In genomic region chr6:124339610-124340339, GRCh38 we compare ENCODE assay signal across 22 cellular contexts.
DNase-seq lines count a peak whose midpoint lies in the region; ATAC-seq, FAIRE-seq and TF ChIP-seq lines count a peak whose summit lies in the region.
"Had no signal": no experiment of that assay in that cellular context is flagged by ENCODE, and none has a peak within 500 bp of the region (broad histone marks: within the 10 kb centered on the region; RNA-seq: fewer than 3 reads in every experiment).

No MANE protein-coding gene starts in this region.

- no peak overlapping the region for H2BK120ac ChIP-seq in IMR-90 (ENCODE audit: low read depth, low read length)

- TF ChIP-seq RAD21 in IMR-90 (IDR thresholded peaks at IDR 0.05; ENCODE audit: low read length) (no peak), K562 (CRISPR knock-in tag; conservative IDR thresholded peaks at IDR 0.05 in 1 of 2, IDR thresholded peaks at IDR 0.05 in 1 of 2) (no peak)

- in situ Hi-C loops in IMR-90 (cut with MboI; ENCODE audit: low sequenced_read_pairs) (no loop called here), K562 (cut with MboI) (no loop called here)

- no peak for FAIRE-seq in K562 (lab: Jason Lieb, UNC)
- FAIRE-seq: D721Med, GM12878, GM19239, H54 had no signal

- no peak overlapping the region for H3K4ac ChIP-seq in IMR-90 (ENCODE audit: low read depth, low read length)

- H4K91ac ChIP-seq in IMR-90 (ENCODE audit: insufficient read depth, low read depth, low read length): no peak overlapping the region

- H2AFZ ChIP-seq in GM23338 (peak overlapping the region; percentile 48; the same call in 1 of the 2 replicates), IMR-90 (replicated peaks; ENCODE audit: low read length, poor library complexity) (no peak overlapping the region), K562 (ENCODE audit: low read depth, low read length) (no peak overlapping the region)

- H3K4me2 ChIP-seq in GM23338: peak overlapping the region; percentile 58
- no peak overlapping the region for H3K4me2 ChIP-seq in IMR-90 (ENCODE audit: low read depth, low read length)
- H3K4me2 ChIP-seq in K562 (ENCODE audit: insufficient read depth, low read length): no peak overlapping the region
- H3K4me2 ChIP-seq: BLaER1 treated with 17β-estradiol and CSF1 and Interleukin-3, amounts not matched to agents 10 nM and 100 nM had no signal

- H3K27me3 Mint-ChIP-seq in GM23338 (ENCODE audit: insufficient read depth, low read depth, poor library complexity): no peaks in the 10 kb centered on the region
- H3K27me3 Mint-ChIP-seq: CD4-positive, alpha-beta T cell; CD8-positive, alpha-beta memory T cell had no signal

- TF ChIP-seq POLR2A in IMR-90 (IDR thresholded peaks at IDR 0.05; ENCODE audit: low read depth, low read length): no peak
- no peak for TF ChIP-seq POLR2A in K562 (conservative IDR thresholded peaks at IDR 0.05)
- TF ChIP-seq POLR2A in heart left ventricle (IDR thresholded peaks at IDR 0.05): no peak

- H3K9ac ChIP-seq in IMR-90 (ENCODE audit: low read depth, low read length): no peak overlapping the region
- no peak overlapping the region for H3K9ac ChIP-seq in K562 (ENCODE audit: insufficient read depth in 1 of 2, low read depth in 2 of 2, low read length in 2 of 2)
- H3K9ac ChIP-seq: BLaER1 treated with 17β-estradiol and CSF1 and Interleukin-3, amounts not matched to agents 10 nM and 100 nM had no signal

- no peaks in the 10 kb centered on the region for H3K36me3 ChIP-seq in GM23338 (ENCODE audit: insufficient read depth)
- no peaks in the 10 kb centered on the region for H3K36me3 ChIP-seq in IMR-90 (ENCODE audit: control insufficient read depth, insufficient read depth, low read length)
- H3K36me3 ChIP-seq in K562 (ENCODE audit: control insufficient read depth, insufficient read depth, low read length): no peaks in the 10 kb centered on the region
- H3K36me3 ChIP-seq in heart left ventricle: no peaks in the 10 kb centered on the region
- H3K36me3 ChIP-seq: BE2C; BLaER1 treated with 17β-estradiol and CSF1 and Interleukin-3, amounts not matched to agents 10 nM and 100 nM had no signal

- H3F3A ChIP-seq in GM23338 (replicated peaks; ENCODE audit: low read depth): no peaks in the 10 kb centered on the region

- no peak overlapping the region for H4K5ac ChIP-seq in IMR-90 (ENCODE audit: low read depth, low read length)

- WGBS in IMR-90 (ENCODE audit: extremely low coverage in 2 of 2, insufficient read length in 1 of 2), 2 experiments: no CpG with 5 or more reads among the region's 5 CpGs
- WGBS in K562 (ENCODE audit: insufficient coverage, low coverage, missing lambda C conversion rate): 0% methylated on average over 5 of the region's 5 CpGs
- 74 to 77% (median 75%) methylated on average over 5 of the region's 5 CpGs for WGBS in heart left ventricle, 4 donors

- no peak overlapping the region for H3K4me3 Mint-ChIP-seq in GM23338
- H3K4me3 Mint-ChIP-seq: CD14-positive monocyte; CD4-positive, alpha-beta T cell; CD8-positive, alpha-beta memory T cell had no signal

- H3K9me3 ChIP-seq in IMR-90 (ENCODE audit: control insufficient read depth, insufficient read depth, low read length) (no peaks in the 10 kb centered on the region), K562 (replicated peaks; ENCODE audit: control insufficient read depth, insufficient read depth, low read depth, low read length) (no peaks in the 10 kb centered on the region), heart left ventricle (no peaks in the 10 kb centered on the region)
- H3K9me3 ChIP-seq: BE2C; BLaER1 treated with 17β-estradiol and CSF1 and Interleukin-3, amounts not matched to agents 10 nM and 100 nM had no signal

- H2AK5ac ChIP-seq in IMR-90 (ENCODE audit: low read depth, low read length): no peak overlapping the region

- H3K23ac ChIP-seq in IMR-90 (ENCODE audit: low read depth, low read length): no peak overlapping the region

- H2BK5ac ChIP-seq in IMR-90 (ENCODE audit: low read depth, low read length, poor library complexity, severe bottlenecking): no peak overlapping the region

- peaks cover 22% of the 10 kb centered on the region for H3K4me1 Mint-ChIP-seq in GM23338
- H3K4me1 Mint-ChIP-seq: CD14-positive monocyte; CD8-positive, alpha-beta memory T cell had no signal

- H3K79me2 ChIP-seq in GM23338 (replicated peaks; ENCODE audit: insufficient read depth) (no peaks in the 10 kb centered on the region), K562 (ENCODE audit: control insufficient read depth, insufficient read depth, low read length) (no peaks in the 10 kb centered on the region)

- H2AK9ac ChIP-seq in IMR-90 (replicated peaks; ENCODE audit: low read depth, low read length, poor library complexity): no peak overlapping the region

- dilution Hi-C loops in IMR-90 (cut with HindIII; ENCODE audit: low sequenced_read_pairs, unreplicated experiment): no loop called here

- intact Hi-C loops in IMR-90 (cut with micrococcal nuclease) (no loop called here), K562 (cut with micrococcal nuclease) (no loop called here), heart left ventricle (cut with DNase I) (no loop called here)

- CTCF ChIA-PET in IMR-90 (lab: Yijun Ruan, JAX): no interaction called here
- CTCF ChIA-PET in K562 (lab: Yijun Ruan, JAX; ENCODE audit: low intra/inter-chr PET ratio): no interaction called here

- peaks cover 3% of the 10 kb centered on the region; the same call in 2 of the 3 replicates for H3K36me3 Mint-ChIP-seq in GM23338 (ENCODE audit: low read depth)
- H3K36me3 Mint-ChIP-seq: CD14-positive monocyte; CD8-positive, alpha-beta memory T cell had no signal

- peak; percentile 20 for DNase-seq in GM23338 (ENCODE audit: low spot score)
- no peak for DNase-seq in IMR-90
- DNase-seq in K562 (ENCODE audit: extremely low read depth in 1 of 4, low spot score in 3 of 4): no peak
- no peak for DNase-seq in heart left ventricle
- no peak for DNase-seq in AG08395 (ENCODE audit: low spot score)
- DNase-seq: AML-193; BE2C; CD4-positive, alpha-beta T cell; CD8-positive, alpha-beta memory T cell; DMS 273 treated with DMSO at 0.1 percent for 48 hours; DMS79; EL; GDM1; GOT3; HCEC 1CT had no signal

- H3K27me3 ChIP-seq in GM23338 (ENCODE audit: insufficient read depth): no peaks in the 10 kb centered on the region
- H3K27me3 ChIP-seq in IMR-90 (ENCODE audit: control insufficient read depth, insufficient read depth, low read length): no peaks in the 10 kb centered on the region
- H3K27me3 ChIP-seq in K562 (ENCODE audit: control insufficient read depth in 2 of 2, insufficient read depth in 2 of 2, low read length in 2 of 2): no peaks in the 10 kb centered on the region
- no peaks in the 10 kb centered on the region for H3K27me3 ChIP-seq in heart left ventricle
- H3K27me3 ChIP-seq: BE2C; BLaER1 treated with 17β-estradiol and CSF1 and Interleukin-3, amounts not matched to agents 10 nM and 100 nM had no signal

- TF ChIP-seq EP300 in K562 (IDR thresholded peaks at IDR 0.05; ENCODE audit: low read length): no peak

- H3K18ac ChIP-seq in IMR-90 (ENCODE audit: low read depth, low read length): no peak overlapping the region

- H3K9me2 ChIP-seq in GM23338 (ENCODE audit: insufficient read depth): no peaks in the 10 kb centered on the region

- H3K4me3 ChIP-seq in GM23338 (no peak overlapping the region), IMR-90 (ENCODE audit: insufficient read depth, low read depth, low read length) (no peak overlapping the region), K562 (no peak overlapping the region), heart left ventricle (no peak overlapping the region)
- H3K4me3 ChIP-seq: BLaER1 treated with 17β-estradiol and CSF1 and Interleukin-3, amounts not matched to agents 10 nM and 100 nM; GM12878 had no signal

- H3K79me1 ChIP-seq in IMR-90 (ENCODE audit: low read depth in 1 of 2, low read length in 2 of 2): no peaks in the 10 kb centered on the region

- no peak overlapping the region for H4K8ac ChIP-seq in IMR-90 (ENCODE audit: low read depth in 2 of 2, low read length in 2 of 2)

- H3K4me1 ChIP-seq in GM23338 (ENCODE audit: insufficient read depth) (peaks cover 23% of the 10 kb centered on the region), IMR-90 (ENCODE audit: control insufficient read depth, insufficient read depth, low read length) (no peaks in the 10 kb centered on the region), K562 (replicated peaks in 1 of 2; ENCODE audit: control insufficient read depth in 2 of 2, insufficient read depth in 2 of 2, low read length in 2 of 2) (no peaks in the 10 kb centered on the region), heart left ventricle (no peaks in the 10 kb centered on the region)
- H3K4me1 ChIP-seq: BE2C; BLaER1 treated with 17β-estradiol and CSF1 and Interleukin-3, amounts not matched to agents 10 nM and 100 nM had no signal

- H3K27ac Mint-ChIP-seq in GM23338: peak overlapping the region; percentile 75
- H3K27ac Mint-ChIP-seq: CD14-positive monocyte; CD4-positive, alpha-beta T cell; CD8-positive, alpha-beta memory T cell had no signal

- no peak overlapping the region for H2BK15ac ChIP-seq in IMR-90 (ENCODE audit: low read depth, low read length)

- H3K9me3 Mint-ChIP-seq in GM23338: no peaks in the 10 kb centered on the region
- H3K9me3 Mint-ChIP-seq: CD4-positive, alpha-beta T cell had no signal

- no peak overlapping the region for H3K56ac ChIP-seq in IMR-90 (ENCODE audit: extremely low read depth, insufficient read depth, low read length)

- H4K20me1 ChIP-seq in GM23338 (replicated peaks; ENCODE audit: insufficient read depth): no peaks in the 10 kb centered on the region
- H4K20me1 ChIP-seq in IMR-90 (ENCODE audit: insufficient read depth, low read length): no peaks in the 10 kb centered on the region
- H4K20me1 ChIP-seq in K562 (replicated peaks; ENCODE audit: control insufficient read depth, insufficient read depth, low read length): no peaks in the 10 kb centered on the region
- H4K20me1 ChIP-seq: BLaER1 treated with 17β-estradiol and CSF1 and Interleukin-3, amounts not matched to agents 10 nM and 100 nM had no signal

- no peak overlapping the region for H3K27ac ChIP-seq in GM23338 (ENCODE audit: low read depth)
- no peak overlapping the region for H3K27ac ChIP-seq in IMR-90 (ENCODE audit: insufficient read depth, low read length)
- no peak overlapping the region for H3K27ac ChIP-seq in K562 (ENCODE audit: extremely low read depth, low read depth, low read length)
- H3K27ac ChIP-seq in heart left ventricle: no peak overlapping the region
- H3K27ac ChIP-seq: BLaER1 treated with 17β-estradiol and CSF1 and Interleukin-3, amounts not matched to agents 10 nM and 100 nM had no signal

- H2BK20ac ChIP-seq in IMR-90 (ENCODE audit: low read depth, low read length): no peak overlapping the region

- TF ChIP-seq CTCF in GM23338 (conservative IDR thresholded peaks at IDR 0.05; ENCODE audit: low read depth in 2 of 2) (no peak), IMR-90 (conservative IDR thresholded peaks at IDR 0.05; ENCODE audit: low read depth, low read length) (no peak), K562 (IDR thresholded peaks at IDR 0.05 in 2 of 3, conservative IDR thresholded peaks at IDR 0.05 in 1 of 3; ENCODE audit: insufficient read depth in 2 of 3, low read depth in 1 of 3, low read length in 3 of 3) (no peak), heart left ventricle (IDR thresholded peaks at IDR 0.05) (no peak)

- H3K9me1 ChIP-seq in IMR-90 (ENCODE audit: insufficient read depth, low read length) (no peaks in the 10 kb centered on the region), K562 (ENCODE audit: control insufficient read depth, insufficient read depth, low read length) (no peaks in the 10 kb centered on the region)

- POLR2A ChIA-PET in IMR-90 (lab: Charles Lee; ENCODE audit: unreplicated experiment) (no interaction called here), K562 (lab: Yijun Ruan, JAX) (no interaction called here)

- ATAC-seq in GM23338: peak; percentile 57
- ATAC-seq in IMR-90 (ENCODE audit: low read depth): no peak
- no peak for ATAC-seq in K562
- no peak for ATAC-seq in heart left ventricle
- no peak for ATAC-seq in HG03439 (IDR thresholded peaks at IDR 0.05; ENCODE audit: unreplicated experiment)
- ATAC-seq: GM12878 had no signal

- BruUV-seq in IMR-90 (replicated peaks; lab: Mats Ljungman, UMichigan): no TSS peak
- BruUV-seq in K562 (replicated peaks; lab: Mats Ljungman, UMichigan): no TSS peak

- H3K14ac ChIP-seq in IMR-90 (replicated peaks; ENCODE audit: low read depth, low read length): no peak overlapping the region
